26 cellular contexts compared by ENCODE assay signal in genomic region chr16:76241735-76242134, GRCh38. TPM values are rescaled to one million over a fixed set of nuclear protein-coding genes. Genes with fewer than 3 reads are reported as not detected.
DNase-seq lines count a peak whose midpoint lies in the region; ATAC-seq and TF ChIP-seq lines count a peak whose summit lies in the region.
"Had no signal": no experiment of that assay in that cellular context is flagged by ENCODE, and none has a peak within 500 bp of the region (broad histone marks: within the 10 kb centered on the region; RNA-seq: fewer than 3 reads in every experiment).

No MANE protein-coding gene starts in this region.

- H3K4me1 ChIP-seq in thyroid gland = no peaks in the 10 kb centered on the region
- H3K4me1 ChIP-seq: A549, BE2C, BLaER1 had no signal

- DNase-seq in NCI-H82 (lab: John Stamatoyannopoulos, UW) (peak; percentile 4), NCI-H82 treated with DMSO at 0.1 percent for 48 hours (lab: John Stamatoyannopoulos, UW; ENCODE audit: unreplicated experiment) (no peak), Ammon's horn (ENCODE audit: low spot score) (peak; percentile 7), medulla oblongata (ENCODE audit: extremely low spot score) (peak; percentile 41), natural killer cell (no peak), thyroid gland (no peak)
- DNase-seq: AML-193; BE2C; CD4-positive, alpha-beta memory T cell; CD4-positive, CD25-positive, alpha-beta regulatory T cell; CD8-positive, alpha-beta memory T cell; COR-L47; DMS 273 treated with DMSO at 0.1 percent for 48 hours; DMS153; DMS53; DMS79; DND-41; EL; GDM1 had no signal

- no peaks in the 10 kb centered on the region for H3K36me3 Mint-ChIP-seq in natural killer cell
- H3K36me3 Mint-ChIP-seq: CD14-positive monocyte; CD4-positive, alpha-beta memory T cell; CD4-positive, CD25-positive, alpha-beta regulatory T cell; CD8-positive, alpha-beta memory T cell had no signal

- 92 to 100% methylated on average over 3 of the region's 3 CpGs for WGBS in thyroid gland, 2 donors

- H3K27ac Mint-ChIP-seq in natural killer cell = no peak overlapping the region
- H3K27ac Mint-ChIP-seq: CD14-positive monocyte; CD4-positive, alpha-beta memory T cell; CD4-positive, CD25-positive, alpha-beta regulatory T cell; CD8-positive, alpha-beta memory T cell had no signal

- H3K4me3 Mint-ChIP-seq in natural killer cell = no peak overlapping the region
- H3K4me3 Mint-ChIP-seq: CD14-positive monocyte; CD4-positive, alpha-beta memory T cell; CD4-positive, CD25-positive, alpha-beta regulatory T cell; CD8-positive, alpha-beta memory T cell had no signal

- H3K9me3 ChIP-seq in thyroid gland = no peaks in the 10 kb centered on the region
- H3K9me3 ChIP-seq: A549, BE2C, BLaER1 had no signal

- H3K9me3 Mint-ChIP-seq in natural killer cell = peaks cover 2 to 4% of the 10 kb centered on the region in 2 donors

- H3K27me3 Mint-ChIP-seq in natural killer cell (ENCODE audit: low read depth in 2 of 2) = no peaks in the 10 kb centered on the region
- H3K27me3 Mint-ChIP-seq: CD4-positive, alpha-beta memory T cell; CD4-positive, CD25-positive, alpha-beta regulatory T cell; CD8-positive, alpha-beta memory T cell had no signal

- no peak for ATAC-seq in natural killer cell
- ATAC-seq: A549, GM12878 had no signal

- TF ChIP-seq CTCF in natural killer cell (IDR thresholded peaks at IDR 0.05) (no peak), thyroid gland (IDR thresholded peaks at IDR 0.05) (no peak)

- no peak overlapping the region for H3K27ac ChIP-seq in thyroid gland
- H3K27ac ChIP-seq: 22Rv1, A549, BLaER1 had no signal

- H3K4me3 ChIP-seq in thyroid gland (replicated peaks in 1 of 3) = no peak overlapping the region
- H3K4me3 ChIP-seq: A549, BLaER1, GM12878 had no signal

- H3K36me3 ChIP-seq in thyroid gland = no peaks in the 10 kb centered on the region
- H3K36me3 ChIP-seq: BE2C, BLaER1 had no signal

- no peaks in the 10 kb centered on the region for H3K4me1 Mint-ChIP-seq in natural killer cell
- H3K4me1 Mint-ChIP-seq: CD14-positive monocyte; CD4-positive, alpha-beta memory T cell; CD4-positive, CD25-positive, alpha-beta regulatory T cell; CD8-positive, alpha-beta memory T cell had no signal

- no peak for TF ChIP-seq POLR2A in thyroid gland (IDR thresholded peaks at IDR 0.05)

- H3K27me3 ChIP-seq in thyroid gland = no peaks in the 10 kb centered on the region
- H3K27me3 ChIP-seq: BE2C, BLaER1 had no signal

- intact Hi-C loops in natural killer cell (cut with micrococcal nuclease) (no loop called here), thyroid gland (cut with DNase I) (no loop called here)

RNA-seq across cellular contexts. Expression of gene CNTNAP4, which starts 35.5 kb away (rescaled TPM):
- total RNA-seq in natural killer cell (not detected), thyroid gland (not detected)
- total RNA-seq: A172; CD4-positive, alpha-beta memory T cell; CD4-positive, CD25-positive, alpha-beta regulatory T cell; CD8-positive, alpha-beta memory T cell; G401 had no signal

Comparison
In these comparisons a context has a peak if more than half of its experiments do, and no peak if none do; other contexts are left out.
1. DNase-seq: peak in NCI-H82 (single experiment), Ammon's horn (single experiment) and medulla oblongata (single experiment); none in NCI-H82 treated with DMSO at 0.1 percent for 48 hours (single experiment), natural killer cell (single experiment) and thyroid gland (0 of 2).